ENCODE assay signal across 8 cellular contexts in genomic region chr2:219544567-219544966, GRCh38. TPM values are rescaled to one million over a fixed set of nuclear protein-coding genes. Genes with fewer than 3 reads are reported as not detected.
DNase-seq lines count a peak whose midpoint lies in the region; ATAC-seq and TF ChIP-seq lines count a peak whose summit lies in the region.

No MANE protein-coding gene starts in this region.

- POLR2A ChIA-PET in A673 (lab: Charles Lee; ENCODE audit: low non-redundant PET), result no interaction called here
- POLR2A ChIA-PET in naive thymus-derived CD4-positive, alpha-beta T cell (lab: Charles Lee), result no interaction called here

- TF ChIP-seq CTCF in A673 (conservative IDR thresholded peaks at IDR 0.05; ENCODE audit: low read depth, low read length) (no peak), HFF-Myc (IDR thresholded peaks at IDR 0.05; ENCODE audit: low read depth, low read length, missing control alignments) (no peak), brain (conservative IDR thresholded peaks at IDR 0.05) (no peak)

- H3K36me3 Mint-ChIP-seq in brain, result peaks cover 50% of the 10 kb centered on the region
- H3K36me3 Mint-ChIP-seq in naive thymus-derived CD4-positive, alpha-beta T cell, result peaks cover 0 to 4% (median 0%) of the 10 kb centered on the region in 5 donors

- CTCF ChIA-PET in A673 (lab: Charles Lee), result no interaction called here
- CTCF ChIA-PET in naive thymus-derived CD4-positive, alpha-beta T cell (lab: Charles Lee), result interaction anchor here (1.8 to 6.2 kb wide), 2 partner anchors 48 to 99 kb away, joined by 5 to 47 read pairs; a partner anchor contains a TSS

- H3K9me3 ChIP-seq in A673 (ENCODE audit: low read depth, low read length, poor library complexity, severe bottlenecking), result no peaks in the 10 kb centered on the region
- no peaks in the 10 kb centered on the region for H3K9me3 ChIP-seq in naive thymus-derived CD4-positive, alpha-beta T cell (ENCODE audit: control insufficient read depth in 2 of 3, low read length in 3 of 3)

- peak overlapping the region; percentile 64 for H3K4me3 ChIP-seq in A673 (ENCODE audit: low read depth, low read length, poor library complexity, severe bottlenecking)
- H3K4me3 ChIP-seq in HFF-Myc (replicated peaks; ENCODE audit: low read depth, low read length), result peak overlapping the region; percentile 73; the same call in 1 of the 2 replicates
- no peak overlapping the region for H3K4me3 ChIP-seq in naive thymus-derived CD4-positive, alpha-beta T cell (ENCODE audit: low read length)

- peak overlapping the region; percentile 98 to 99 (median 98) for H3K4me3 Mint-ChIP-seq in brain
- peak overlapping the region; percentile 74 to 92 (median 87) for H3K4me3 Mint-ChIP-seq in naive thymus-derived CD4-positive, alpha-beta T cell

- H3K4me1 ChIP-seq in A673 (ENCODE audit: insufficient read depth, low read length, poor library complexity, severe bottlenecking), result peaks cover 11% of the 10 kb centered on the region
- peaks cover 10 to 12% of the 10 kb centered on the region in 2 donors for H3K4me1 ChIP-seq in naive thymus-derived CD4-positive, alpha-beta T cell (ENCODE audit: control insufficient read depth in 2 of 2, insufficient read depth in 2 of 2, low read length in 2 of 2)

- H3K27ac Mint-ChIP-seq in brain, result peak overlapping the region; percentile 94 to 98 (median 97)
- H3K27ac Mint-ChIP-seq in naive thymus-derived CD4-positive, alpha-beta T cell, result peak overlapping the region in 8 of 9 donors; percentile 40 to 90 (median 74)

- H3K27ac ChIP-seq in A673 (ENCODE audit: low read depth, low read length, poor library complexity, severe bottlenecking), result no peak overlapping the region
- H3K27ac ChIP-seq in naive thymus-derived CD4-positive, alpha-beta T cell (ENCODE audit: low read depth, low read length), result no peak overlapping the region

- peaks cover 55% of the 10 kb centered on the region for H3K4me1 Mint-ChIP-seq in brain
- peaks cover 18 to 30% (median 25%) of the 10 kb centered on the region in 7 donors for H3K4me1 Mint-ChIP-seq in naive thymus-derived CD4-positive, alpha-beta T cell

- H3K27me3 ChIP-seq in A673 (replicated peaks; ENCODE audit: insufficient read depth, low read depth, low read length, poor library complexity), result no peaks in the 10 kb centered on the region
- no peaks in the 10 kb centered on the region for H3K27me3 ChIP-seq in naive thymus-derived CD4-positive, alpha-beta T cell (ENCODE audit: control insufficient read depth in 2 of 2, insufficient read depth in 2 of 2, low read length in 2 of 2)

- peaks cover 0 to 3% (median 0%) of the 10 kb centered on the region in 5 experiments for H3K9me3 Mint-ChIP-seq in brain
- peaks cover 0 to 3% (median 0%) of the 10 kb centered on the region in 11 donors for H3K9me3 Mint-ChIP-seq in naive thymus-derived CD4-positive, alpha-beta T cell

- no peak for DNase-seq in A673 (ENCODE audit: low spot score)
- DNase-seq in HFF-Myc (ENCODE audit: extremely low read depth, low read depth), result no peak
- DNase-seq in naive thymus-derived CD4-positive, alpha-beta T cell, result no peak
- no peak for DNase-seq in NCI-H82 treated with DMSO at 0.1 percent for 48 hours (lab: John Stamatoyannopoulos, UW; ENCODE audit: unreplicated experiment)
- no peak for DNase-seq in NCI-H2227 treated with DMSO at 0.1 percent for 48 hours (lab: John Stamatoyannopoulos, UW)

- intact Hi-C loops in A673 (cut with micrococcal nuclease; ENCODE audit: unreplicated experiment), result no loop called here
- intact Hi-C loops in naive thymus-derived CD4-positive, alpha-beta T cell (cut with micrococcal nuclease), result loop anchor here (1.0 to 5.0 kb wide), 9 partner anchors 252 to 1932 kb away; partner anchors contain the start of genes DNAJB2 (in 2 of the 2), CNOT9 (in 1 of the 2), CTDSP1 (in 1 of the 2) and NHEJ1 (in 1 of the 2)

- peaks cover 8% of the 10 kb centered on the region for H3K27me3 Mint-ChIP-seq in brain
- peaks cover 0 to 21% (median 12%) of the 10 kb centered on the region in 5 donors for H3K27me3 Mint-ChIP-seq in naive thymus-derived CD4-positive, alpha-beta T cell

- peaks cover 3% of the 10 kb centered on the region for H3K36me3 ChIP-seq in A673 (ENCODE audit: insufficient read depth, low read length, poor library complexity, severe bottlenecking)
- H3K36me3 ChIP-seq in naive thymus-derived CD4-positive, alpha-beta T cell (ENCODE audit: control insufficient read depth in 2 of 3, insufficient read depth in 3 of 3, low read length in 3 of 3), result no peaks in the 10 kb centered on the region

- no peak for ATAC-seq in naive thymus-derived CD4-positive, alpha-beta T cell
- ATAC-seq in GM19023 (IDR thresholded peaks at IDR 0.05; ENCODE audit: unreplicated experiment), result no peak
- no peak for ATAC-seq in HG02642 (IDR thresholded peaks at IDR 0.05; ENCODE audit: poor library complexity, unreplicated experiment)

- BruUV-seq in A673 (replicated peaks; lab: Mats Ljungman, UMichigan), result no TSS peak

RNA-seq across cellular contexts. Expression of gene TMEM198, which starts 0.7 kb away (rescaled TPM):
- 4.6 and 7.6 TPM in 2 replicates for total RNA-seq in A673 (2021)
- polyA plus RNA-seq in brain (ENCODE audit: insufficient read depth, low read depth, low replicate concordance), result 23.1 TPM
- under 1 TPM in 4 of 5 experiments, not detected in 1; 0.45 to 0.69 (median 0.50) TPM for total RNA-seq in naive thymus-derived CD4-positive, alpha-beta T cell
- polyA plus RNA-seq in naive thymus-derived CD4-positive, alpha-beta T cell, result not detected

RNA-seq across cellular contexts. Expression of gene CHPF, which starts 1.0 kb away (rescaled TPM):
- 13.8 and 15.8 TPM in 2 replicates for total RNA-seq in A673 (2021)
- 41.6 TPM for polyA plus RNA-seq in brain (ENCODE audit: insufficient read depth, low read depth, low replicate concordance)
- total RNA-seq in naive thymus-derived CD4-positive, alpha-beta T cell, result 10 to 100 TPM in 1 of 5 experiments, 1 to 10 TPM in 4; 4.3 to 15.3 (median 5.7) TPM
- 1 to 10 TPM; 4.1 to 7.8 TPM for polyA plus RNA-seq in naive thymus-derived CD4-positive, alpha-beta T cell

RNA-seq across cellular contexts. Expression of gene OBSL1, which starts 26.8 kb away (rescaled TPM):
- total RNA-seq in A673 (2021), result 23.1 and 46.6 TPM in 2 replicates
- 91.4 TPM for polyA plus RNA-seq in brain (ENCODE audit: insufficient read depth, low read depth, low replicate concordance)
- total RNA-seq in naive thymus-derived CD4-positive, alpha-beta T cell, result 1 to 10 TPM in 2 of 5 experiments, under 1 TPM in 1, not detected in 2; 0.19 to 7.1 (median 4.0) TPM
- polyA plus RNA-seq in naive thymus-derived CD4-positive, alpha-beta T cell, result not detected

RNA-seq across cellular contexts. Expression of gene INHA, which starts 27.5 kb away (rescaled TPM):
- total RNA-seq in A673 (2021), result 0.70 TPM in 1 of 2 replicates, not detected in the other
- polyA plus RNA-seq in brain (ENCODE audit: insufficient read depth, low read depth, low replicate concordance), result 0.37 TPM
- total RNA-seq in naive thymus-derived CD4-positive, alpha-beta T cell, result under 1 TPM in 1 of 5 experiments, not detected in 4; 0.21 TPM
- polyA plus RNA-seq in naive thymus-derived CD4-positive, alpha-beta T cell, result not detected

RNA-seq across cellular contexts. Expression of gene ASIC4, which starts 30.3 kb away (rescaled TPM):
- total RNA-seq in A673 (2021), result 0.45 and 1.2 TPM in 2 replicates
- polyA plus RNA-seq in brain (ENCODE audit: insufficient read depth, low read depth, low replicate concordance), result 1.2 TPM
- under 1 TPM in 4 of 5 experiments, not detected in 1; 0.12 to 0.49 (median 0.17) TPM for total RNA-seq in naive thymus-derived CD4-positive, alpha-beta T cell
- polyA plus RNA-seq in naive thymus-derived CD4-positive, alpha-beta T cell, result not detected
